ENCODE assay signal across 16 cellular contexts in genomic region chr4:3834921-3835521, GRCh38.
DNase-seq lines count a peak whose midpoint lies in the region; ATAC-seq, FAIRE-seq and TF ChIP-seq lines count a peak whose summit lies in the region.
"Had no signal": no experiment of that assay in that cellular context is flagged by ENCODE, and none has a peak within 500 bp of the region (broad histone marks: within the 10 kb centered on the region; RNA-seq: fewer than 3 reads in every experiment).

No MANE protein-coding gene starts in this region.

- H3K27ac ChIP-seq in GM23338 (ENCODE audit: low read depth) (no peak overlapping the region), SJCRH30 (peak overlapping the region; percentile 12; the same call in 1 of the 2 replicates), gastroesophageal sphincter (no peak overlapping the region)
- H3K27ac ChIP-seq: HL-60 had no signal

- H3K36me3 ChIP-seq in GM23338 (ENCODE audit: insufficient read depth) (no peaks in the 10 kb centered on the region), SJCRH30 (no peaks in the 10 kb centered on the region), gastroesophageal sphincter (no peaks in the 10 kb centered on the region)

- H4K20me1 ChIP-seq in GM23338 (replicated peaks; ENCODE audit: insufficient read depth) = no peaks in the 10 kb centered on the region

- ATAC-seq in GM23338 (no peak), gastroesophageal sphincter (no peak)

- H3K27me3 Mint-ChIP-seq in GM23338 (ENCODE audit: insufficient read depth, low read depth, poor library complexity) = peaks cover 31% of the 10 kb centered on the region

- TF ChIP-seq POLR2A in gastroesophageal sphincter (IDR thresholded peaks at IDR 0.05) = no peak

- H3K4me3 ChIP-seq in GM23338 (no peak overlapping the region), SJCRH30 (peak overlapping the region; percentile 41), gastroesophageal sphincter (no peak overlapping the region)

- TF ChIP-seq CTCF in GM23338 (conservative IDR thresholded peaks at IDR 0.05; ENCODE audit: low read depth in 2 of 2) = no peak
- TF ChIP-seq CTCF in gastroesophageal sphincter (IDR thresholded peaks at IDR 0.05) = no peak

- no peaks in the 10 kb centered on the region for H3K79me2 ChIP-seq in GM23338 (replicated peaks; ENCODE audit: insufficient read depth)

- no peaks in the 10 kb centered on the region for H3K9me3 ChIP-seq in SJCRH30 (replicated peaks)
- peaks cover 0 to 16% (median 0%) of the 10 kb centered on the region in 3 donors for H3K9me3 ChIP-seq in gastroesophageal sphincter

- H2AFZ ChIP-seq in GM23338 = peak overlapping the region; percentile 84; the same call in 1 of the 2 replicates

- H3K36me3 Mint-ChIP-seq in GM23338 (ENCODE audit: low read depth) = no peaks in the 10 kb centered on the region

- FAIRE-seq in urothelium cell line (lab: Jason Lieb, UNC) = no peak

- H3K4me3 Mint-ChIP-seq in GM23338 = no peak overlapping the region
- H3K4me3 Mint-ChIP-seq: T-helper 2 cell treated with Interferon-gamma antibody and Interleukin-4, amounts not matched to agents 5 μg/mL and 100 μg/mL, for 36 hours had no signal

- H3K4me1 Mint-ChIP-seq in GM23338 = peaks cover 40% of the 10 kb centered on the region

- H3K4me1 ChIP-seq in GM23338 (ENCODE audit: insufficient read depth) (peaks cover 12% of the 10 kb centered on the region), SJCRH30 (peaks cover 55% of the 10 kb centered on the region), gastroesophageal sphincter (no peaks in the 10 kb centered on the region)

- H3K9me2 ChIP-seq in GM23338 (ENCODE audit: insufficient read depth) = no peaks in the 10 kb centered on the region

- TF ChIP-seq EP300 in gastroesophageal sphincter (IDR thresholded peaks at IDR 0.05) = no peak

- WGBS in gastroesophageal sphincter (ENCODE audit: low coverage in 1 of 2), 2 donors = 0 to 49% methylated on average over 1 to 7 of the region's 10 CpGs

- DNase-seq in COLO668 (lab: John Stamatoyannopoulos, UW; ENCODE audit: unreplicated experiment) = peak; percentile 19
- no peak for DNase-seq in GM23338 (ENCODE audit: low spot score)
- DNase-seq in SJCRH30 = peak; percentile 44 to 72
- DNase-seq in left kidney (ENCODE audit: low read depth, low spot score) = peak; percentile 44
- DNase-seq in dedifferentiated amniotic fluid mesenchymal stem cell (ENCODE audit: extremely low spot score) = no peak
- DNase-seq in urothelium cell line (ENCODE audit: low spot score) = no peak
- DNase-seq: C1 segment of cervical spinal cord, GF-D8, KG1, NCI-H1105 treated with DMSO at 0.1 percent for 48 hours, NCI-H187 treated with DMSO at 0.1 percent for 48 hours, NCI-H526 treated with DMSO at 0.1 percent for 48 hours, SHP77 treated with DMSO at 0.1 percent for 48 hours had no signal

- H3K4me2 ChIP-seq in GM23338 = no peak overlapping the region

- no peak overlapping the region for H3K27ac Mint-ChIP-seq in GM23338
- H3K27ac Mint-ChIP-seq: T-helper 2 cell treated with Interferon-gamma antibody and Interleukin-4, amounts not matched to agents 5 μg/mL and 100 μg/mL, for 36 hours had no signal

- H3K9me3 Mint-ChIP-seq in GM23338 = peaks cover 3% of the 10 kb centered on the region; the same call in 1 of the 3 replicates
- H3K9me3 Mint-ChIP-seq: T-helper 2 cell treated with Interferon-gamma antibody and Interleukin-4, amounts not matched to agents 5 μg/mL and 100 μg/mL, for 36 hours had no signal

- H3F3A ChIP-seq in GM23338 (replicated peaks; ENCODE audit: low read depth) = no peaks in the 10 kb centered on the region

- H3K27me3 ChIP-seq in GM23338 (ENCODE audit: insufficient read depth) (no peaks in the 10 kb centered on the region), SJCRH30 (no peaks in the 10 kb centered on the region), gastroesophageal sphincter (peaks cover 56% of the 10 kb centered on the region)

TF ChIP-seq in GM23338, 12 proteins besides CTCF, POLR2A, EP300 and RAD21 (continues in another document):
- TF ChIP-seq NANOG (IDR thresholded peaks at IDR 0.05; ENCODE audit: borderline replicate concordance) (no peak), EZH2phosphoT487 (IDR thresholded peaks at IDR 0.05; ENCODE audit: unreplicated experiment) (no peak), ZNF331 (CRISPR knock-in tag; IDR thresholded peaks at IDR 0.05; ENCODE audit: low read depth) (no peak), POLR2AphosphoS5 (IDR thresholded peaks at IDR 0.05; ENCODE audit: low read depth) (no peak), ZNF114 (CRISPR knock-in tag; IDR thresholded peaks at IDR 0.05) (no peak), STAT1 (IDR thresholded peaks at IDR 0.05; ENCODE audit: unreplicated experiment) (no peak), JUNB (IDR thresholded peaks at IDR 0.05; ENCODE audit: unreplicated experiment) (no peak)
- TF ChIP-seq, protein P1, sequence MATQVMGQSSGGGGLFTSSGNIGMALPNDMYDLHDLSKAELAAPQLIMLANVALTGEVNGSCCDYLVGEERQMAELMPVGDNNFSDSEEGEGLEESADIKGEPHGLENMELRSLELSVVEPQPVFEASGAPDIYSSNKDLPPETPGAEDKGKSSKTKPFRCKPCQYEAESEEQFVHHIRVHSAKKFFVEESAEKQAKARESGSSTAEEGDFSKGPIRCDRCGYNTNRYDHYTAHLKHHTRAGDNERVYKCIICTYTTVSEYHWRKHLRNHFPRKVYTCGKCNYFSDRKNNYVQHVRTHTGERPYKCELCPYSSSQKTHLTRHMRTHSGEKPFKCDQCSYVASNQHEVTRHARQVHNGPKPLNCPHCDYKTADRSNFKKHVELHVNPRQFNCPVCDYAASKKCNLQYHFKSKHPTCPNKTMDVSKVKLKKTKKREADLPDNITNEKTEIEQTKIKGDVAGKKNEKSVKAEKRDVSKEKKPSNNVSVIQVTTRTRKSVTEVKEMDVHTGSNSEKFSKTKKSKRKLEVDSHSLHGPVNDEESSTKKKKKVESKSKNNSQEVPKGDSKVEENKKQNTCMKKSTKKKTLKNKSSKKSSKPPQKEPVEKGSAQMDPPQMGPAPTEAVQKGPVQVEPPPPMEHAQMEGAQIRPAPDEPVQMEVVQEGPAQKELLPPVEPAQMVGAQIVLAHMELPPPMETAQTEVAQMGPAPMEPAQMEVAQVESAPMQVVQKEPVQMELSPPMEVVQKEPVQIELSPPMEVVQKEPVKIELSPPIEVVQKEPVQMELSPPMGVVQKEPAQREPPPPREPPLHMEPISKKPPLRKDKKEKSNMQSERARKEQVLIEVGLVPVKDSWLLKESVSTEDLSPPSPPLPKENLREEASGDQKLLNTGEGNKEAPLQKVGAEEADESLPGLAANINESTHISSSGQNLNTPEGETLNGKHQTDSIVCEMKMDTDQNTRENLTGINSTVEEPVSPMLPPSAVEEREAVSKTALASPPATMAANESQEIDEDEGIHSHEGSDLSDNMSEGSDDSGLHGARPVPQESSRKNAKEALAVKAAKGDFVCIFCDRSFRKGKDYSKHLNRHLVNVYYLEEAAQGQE (IDR thresholded peaks at IDR 0.05; ENCODE audit: unreplicated experiment) = no peak

Comparison
In these comparisons a context has a peak if more than half of its experiments do, and no peak if none do; other contexts are left out.
1. DNase-seq: peak in COLO668 (single experiment), SJCRH30 (2 of 2) and left kidney (single experiment); none in GM23338 (single experiment), dedifferentiated amniotic fluid mesenchymal stem cell (single experiment) and urothelium cell line (single experiment).